In the genomic region with DNA sequence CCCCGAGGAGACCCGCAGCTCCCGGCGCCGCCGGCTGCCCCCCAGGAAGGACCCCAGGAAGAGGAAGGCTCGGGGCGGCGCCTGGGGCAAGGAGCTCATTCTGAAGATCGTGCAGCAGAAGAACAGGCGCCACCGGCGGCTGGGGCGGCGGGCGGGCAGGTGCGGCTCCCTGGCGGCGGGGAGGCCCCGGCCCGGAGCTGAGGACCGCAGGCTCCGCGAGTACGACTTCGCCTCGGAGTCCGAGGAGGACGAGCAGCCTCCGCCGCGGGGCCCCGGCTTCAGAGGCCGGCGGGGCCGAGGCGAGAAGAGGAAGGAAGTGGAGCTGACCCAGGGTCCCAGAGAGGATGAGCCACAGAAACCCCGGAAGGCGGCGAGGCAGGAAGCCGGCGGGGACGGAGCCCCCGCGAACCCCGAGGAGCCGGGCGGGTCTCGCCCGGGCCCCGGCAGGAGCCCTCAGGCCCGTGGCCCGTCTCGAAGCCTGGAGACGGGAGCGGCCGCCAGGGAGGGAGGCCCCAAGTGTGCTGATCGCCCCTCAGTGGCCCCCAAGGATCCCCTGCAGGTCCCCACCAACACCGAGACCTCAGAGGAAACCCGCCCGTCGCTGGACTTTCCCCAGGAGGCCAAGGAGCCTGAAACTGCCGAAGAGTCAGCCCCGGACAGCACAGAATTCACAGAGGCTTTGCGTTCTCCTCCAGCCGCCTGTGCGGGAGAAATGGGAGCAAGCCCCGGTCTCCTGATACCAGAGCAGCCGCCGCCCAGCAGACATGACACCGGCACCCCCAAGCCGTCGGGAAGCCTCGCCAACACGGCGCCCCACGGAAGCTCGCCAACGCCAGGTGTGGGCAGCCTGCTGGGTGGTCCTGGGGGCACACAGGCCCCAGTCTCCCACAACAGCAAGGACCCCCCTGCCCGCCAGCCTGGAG, we compare ENCODE assay signal across 9 cellular contexts. TPM values are rescaled to one million over a fixed set of nuclear protein-coding genes. Genes with fewer than 3 reads are reported as not detected.
A peak's percentile ranks its signal among the peaks of the same experiment; 100 is the strongest.
DNase-seq lines count a peak whose midpoint lies in the region; ATAC-seq, FAIRE-seq and TF ChIP-seq lines count a peak whose summit lies in the region.
"Had no signal": no experiment of that assay in that cellular context is flagged by ENCODE, and none has a peak within 500 bp of the region (broad histone marks: within the 10 kb centered on the region; RNA-seq: fewer than 3 reads in every experiment).

No MANE protein-coding gene starts in this region.

- H3K79me2 ChIP-seq in osteoblast (ENCODE audit: insufficient read depth, low read length): no peaks in the 10 kb centered on the region

- peak overlapping the region; percentile 32 for H3K4me2 ChIP-seq in osteoblast (ENCODE audit: insufficient read depth, low read length)

- intact Hi-C loops in breast epithelium (cut with DNase I; ENCODE audit: low total_unique reads): no loop called here
- intact Hi-C loops in MCF 10A (cut with micrococcal nuclease): loop anchor here (10.0 kb wide), 1 partner anchor 656 kb away; no protein-coding TSS in a partner anchor

- H3K4me1 Mint-ChIP-seq in MCF 10A (ENCODE audit: insufficient read depth, unreplicated experiment): no peaks in the 10 kb centered on the region

- TF ChIP-seq POLR2A in breast epithelium (IDR thresholded peaks at IDR 0.05): no peak

- TF ChIP-seq CTCF in breast epithelium (IDR thresholded peaks at IDR 0.05) (no peak), MCF 10A (IDR thresholded peaks at IDR 0.05; ENCODE audit: unreplicated experiment) (no peak), osteoblast (IDR thresholded peaks at IDR 0.05; ENCODE audit: extremely low read depth, low read depth, low read length) (no peak)

- H3K4me3 Mint-ChIP-seq in MCF 10A (ENCODE audit: unreplicated experiment): no peak overlapping the region

- H3K27ac ChIP-seq in breast epithelium (peak overlapping the region; percentile 10 to 13), osteoblast (ENCODE audit: low read depth, low read length) (no peak overlapping the region)
- H3K27ac ChIP-seq: C4-2B had no signal

- H3K27me3 ChIP-seq in breast epithelium: peaks cover 0 to 15% of the 10 kb centered on the region in 2 donors
- H3K27me3 ChIP-seq in osteoblast (ENCODE audit: insufficient read depth, low read length): no peaks in the 10 kb centered on the region

- no peak overlapping the region for H2AFZ ChIP-seq in osteoblast (ENCODE audit: low read length)

- BruUV-seq in MCF 10A (replicated peaks; lab: Mats Ljungman, UMichigan): no TSS peak

- H3K4me3 ChIP-seq in breast epithelium: peak overlapping the region; percentile 43 to 61 (median 51)
- H3K4me3 ChIP-seq in osteoblast (ENCODE audit: insufficient read depth, low read length): no peak overlapping the region

- no peaks in the 10 kb centered on the region for H3K36me3 Mint-ChIP-seq in MCF 10A (ENCODE audit: insufficient read depth, unreplicated experiment)

- no peaks in the 10 kb centered on the region for H3K36me3 ChIP-seq in breast epithelium
- H3K36me3 ChIP-seq in osteoblast (ENCODE audit: insufficient read depth, low read length): no peaks in the 10 kb centered on the region

- FAIRE-seq in HTR-8/SVneo (lab: Jason Lieb, UNC): no peak

- no peak for ATAC-seq in GM21515 (IDR thresholded peaks at IDR 0.05; ENCODE audit: unreplicated experiment)

- no peak for DNase-seq in breast epithelium (ENCODE audit: low spot score in 2 of 2)
- no peak for DNase-seq in MCF 10A (ENCODE audit: unreplicated experiment)
- peak; percentile 36 to 47 for DNase-seq in activated CD4-positive, alpha-beta T cell treated with anti-CD3 and anti-CD28 coated beads for 4 hours
- DNase-seq in effector CD4-positive, alpha-beta T cell: peak; percentile 26
- DNase-seq in osteoblast (ENCODE audit: insufficient read length, low spot score, missing footprints): no peak
- no peak for DNase-seq in NCI-H1048 (lab: John Stamatoyannopoulos, UW)
- DNase-seq in HTR-8/SVneo (ENCODE audit: insufficient read length, low spot score): no peak

- H4K20me1 ChIP-seq in osteoblast (ENCODE audit: insufficient read depth, low read length): no peaks in the 10 kb centered on the region

- H3K4me1 ChIP-seq in breast epithelium (no peaks in the 10 kb centered on the region), osteoblast (ENCODE audit: insufficient read depth, low read length) (no peaks in the 10 kb centered on the region)

- CTCF ChIA-PET in MCF 10A (lab: Yijun Ruan, JAX): no interaction called here

- no peak overlapping the region for H3K27ac Mint-ChIP-seq in MCF 10A (ENCODE audit: low read depth, unreplicated experiment)

- no peaks in the 10 kb centered on the region for H3K9me3 Mint-ChIP-seq in MCF 10A (ENCODE audit: unreplicated experiment)

- no peaks in the 10 kb centered on the region for H3K27me3 Mint-ChIP-seq in MCF 10A (ENCODE audit: insufficient read depth, unreplicated experiment)

- H3K9me3 ChIP-seq in breast epithelium: no peaks in the 10 kb centered on the region
- no peaks in the 10 kb centered on the region for H3K9me3 ChIP-seq in osteoblast (ENCODE audit: low read depth, low read length)

- POLR2A ChIA-PET in MCF 10A (lab: Yijun Ruan, JAX): no interaction called here

RNA-seq across cellular contexts. Expression of a gene that starts 22.3 kb away (rescaled TPM):
- 1 to 10 TPM in 2 of 3 donors, under 1 TPM in 1; 0.32 to 2.9 (median 2.3) TPM for total RNA-seq in breast epithelium
- 5.0 and 6.2 TPM in 2 replicates for total RNA-seq in MCF 10A (2022)
- total RNA-seq in osteoblast: 0.88 and 2.2 TPM in 2 replicates

RNA-seq across cellular contexts. Expression of a gene that starts 48.0 kb away (rescaled TPM):
- 1 to 10 TPM in 1 of 3 donors, under 1 TPM in 2; 0.80 to 1.5 (median 0.98) TPM for total RNA-seq in breast epithelium
- total RNA-seq in MCF 10A (2022): not detected in 2 replicates
- 5.3 and 8.3 TPM in 2 replicates for total RNA-seq in osteoblast

Comparison
In these comparisons a context has a peak if more than half of its experiments do, and no peak if none do; other contexts are left out.
1. DNase-seq: peak in activated CD4-positive, alpha-beta T cell treated with anti-CD3 and anti-CD28 coated beads for 4 hours (2 of 2) and effector CD4-positive, alpha-beta T cell (single experiment); none in breast epithelium (0 of 2), MCF 10A (single experiment), osteoblast (single experiment), NCI-H1048 (single experiment) and HTR-8/SVneo (single experiment).